In genomic region chr3:149299938-149300791, GRCh38 we compare ENCODE assay signal across 8 cellular contexts. TPM values are rescaled to one million over a fixed set of nuclear protein-coding genes. Genes with fewer than 3 reads are reported as not detected.
DNase-seq lines count a peak whose midpoint lies in the region; ATAC-seq and TF ChIP-seq lines count a peak whose summit lies in the region.

No MANE protein-coding gene starts in this region.

- H3K36me3 Mint-ChIP-seq in brain, result no peaks in the 10 kb centered on the region
- no peaks in the 10 kb centered on the region for H3K36me3 Mint-ChIP-seq in stimulated activated naive B cell treated with anti-CD40 and anti-IgM and Interleukin-4, amounts not matched to agents 10 μg/mL and 1 μg/mL and 100 μg/mL, for 72 hours

- no peak overlapping the region for H3K9ac ChIP-seq in BLaER1 treated with 17β-estradiol and CSF1 and Interleukin-3, amounts not matched to agents 10 nM and 100 nM

- H3K4me1 Mint-ChIP-seq in brain, result peaks cover 14% of the 10 kb centered on the region
- peaks cover 4 to 7% of the 10 kb centered on the region in 2 donors for H3K4me1 Mint-ChIP-seq in stimulated activated naive B cell treated with anti-CD40 and anti-IgM and Interleukin-4, amounts not matched to agents 10 μg/mL and 1 μg/mL and 100 μg/mL, for 72 hours

- peaks cover 9% of the 10 kb centered on the region for H3K27me3 Mint-ChIP-seq in brain
- peaks cover 5 to 11% of the 10 kb centered on the region in 2 donors for H3K27me3 Mint-ChIP-seq in stimulated activated naive B cell treated with anti-CD40 and anti-IgM and Interleukin-4, amounts not matched to agents 10 μg/mL and 1 μg/mL and 100 μg/mL, for 72 hours

- DNase-seq in GOT3 (lab: John Stamatoyannopoulos, UW), result peak; percentile 21
- DNase-seq in NCI-H2196 treated with DMSO at 0.1 percent for 48 hours (lab: John Stamatoyannopoulos, UW; ENCODE audit: unreplicated experiment), result peak; percentile 39
- peak; percentile 36 to 87 for DNase-seq in lung microvascular endothelial cell (ENCODE audit: low read depth in 2 of 2)
- DNase-seq in activated CD4-positive, alpha-beta T cell treated with anti-CD3 and anti-CD28 coated beads, Interleukin-2, amount 50 U/mL, for 4 hours, result no peak
- DNase-seq in stimulated activated naive B cell treated with anti-CD40 and anti-IgM and Interleukin-4, amounts not matched to agents 10 μg/mL and 1 μg/mL and 100 μg/mL, for 72 hours, result no peak

- H4K20me1 ChIP-seq in BLaER1 treated with 17β-estradiol and CSF1 and Interleukin-3, amounts not matched to agents 10 nM and 100 nM, result no peaks in the 10 kb centered on the region

- H3K9me3 Mint-ChIP-seq in brain, result peaks cover 0 to 17% (median 9%) of the 10 kb centered on the region in 5 experiments
- H3K9me3 Mint-ChIP-seq in stimulated activated naive B cell treated with anti-CD40 and anti-IgM and Interleukin-4, amounts not matched to agents 10 μg/mL and 1 μg/mL and 100 μg/mL, for 72 hours, result peaks cover 0 to 3% of the 10 kb centered on the region in 2 donors

- H3K4me3 Mint-ChIP-seq in brain, result peak overlapping the region in 2 of 5 experiments; percentile 4 to 38
- no peak overlapping the region for H3K4me3 Mint-ChIP-seq in stimulated activated naive B cell treated with anti-CD40 and anti-IgM and Interleukin-4, amounts not matched to agents 10 μg/mL and 1 μg/mL and 100 μg/mL, for 72 hours

- no peak for TF ChIP-seq CTCF in brain (conservative IDR thresholded peaks at IDR 0.05)

- peak overlapping the region in 6 of 11 experiments; percentile 3 to 68 (median 36); a peak in 11 of 22 replicates for H3K4me2 ChIP-seq in BLaER1 treated with 17β-estradiol and CSF1 and Interleukin-3, amounts not matched to agents 10 nM and 100 nM

- peaks cover 0 to 11% (median 8%) of the 10 kb centered on the region in 10 experiments; a peak in 12 of 20 replicates for H3K4me1 ChIP-seq in BLaER1 treated with 17β-estradiol and CSF1 and Interleukin-3, amounts not matched to agents 10 nM and 100 nM

- H3K9me3 ChIP-seq in BLaER1 treated with 17β-estradiol and CSF1 and Interleukin-3, amounts not matched to agents 10 nM and 100 nM (replicated peaks in 1 of 11), result peaks cover 0 to 7% (median 2%) of the 10 kb centered on the region in 11 experiments; a peak in 8 of 22 replicates

- no peak for ATAC-seq in activated CD4-positive, CD25-positive, alpha-beta regulatory T cell treated with anti-CD3 and anti-CD28 coated beads, Interleukin-2, amount 50 U/mL, for 24 hours
- no peak for ATAC-seq in stimulated activated naive B cell treated with anti-CD40 and anti-IgM and Interleukin-4, amounts not matched to agents 10 μg/mL and 1 μg/mL and 100 μg/mL, for 72 hours (replicated peaks)

- H3K27ac ChIP-seq in BLaER1 treated with 17β-estradiol and CSF1 and Interleukin-3, amounts not matched to agents 10 nM and 100 nM, result no peak overlapping the region

- no peaks in the 10 kb centered on the region for H3K36me3 ChIP-seq in BLaER1 treated with 17β-estradiol and CSF1 and Interleukin-3, amounts not matched to agents 10 nM and 100 nM

- H3K27ac Mint-ChIP-seq in brain, result peak overlapping the region in 4 of 5 experiments; percentile 35 to 88 (median 72)
- no peak overlapping the region for H3K27ac Mint-ChIP-seq in stimulated activated naive B cell treated with anti-CD40 and anti-IgM and Interleukin-4, amounts not matched to agents 10 μg/mL and 1 μg/mL and 100 μg/mL, for 72 hours

- no peaks in the 10 kb centered on the region for H3K27me3 ChIP-seq in BLaER1 treated with 17β-estradiol and CSF1 and Interleukin-3, amounts not matched to agents 10 nM and 100 nM

- no peak overlapping the region for H3K4me3 ChIP-seq in BLaER1 treated with 17β-estradiol and CSF1 and Interleukin-3, amounts not matched to agents 10 nM and 100 nM

RNA-seq across cellular contexts. Expression of gene TM4SF18, which starts 33.3 kb away (rescaled TPM):
- polyA plus RNA-seq in brain (ENCODE audit: insufficient read depth, low read depth, low replicate concordance), result 4.4 TPM
- total RNA-seq in lung microvascular endothelial cell, result 150 and 273 TPM in 2 replicates

Comparison
In these comparisons a context has a peak if more than half of its experiments do, and no peak if none do; other contexts are left out.
1. DNase-seq: peak in GOT3 (single experiment), NCI-H2196 treated with DMSO at 0.1 percent for 48 hours (single experiment) and lung microvascular endothelial cell (2 of 2); none in activated CD4-positive, alpha-beta T cell treated with anti-CD3 and anti-CD28 coated beads, Interleukin-2, amount 50 U/mL, for 4 hours (0 of 2) and stimulated activated naive B cell treated with anti-CD40 and anti-IgM and Interleukin-4, amounts not matched to agents 10 μg/mL and 1 μg/mL and 100 μg/mL, for 72 hours (single experiment).